10 cellular contexts compared by ENCODE assay signal in the genomic region with DNA sequence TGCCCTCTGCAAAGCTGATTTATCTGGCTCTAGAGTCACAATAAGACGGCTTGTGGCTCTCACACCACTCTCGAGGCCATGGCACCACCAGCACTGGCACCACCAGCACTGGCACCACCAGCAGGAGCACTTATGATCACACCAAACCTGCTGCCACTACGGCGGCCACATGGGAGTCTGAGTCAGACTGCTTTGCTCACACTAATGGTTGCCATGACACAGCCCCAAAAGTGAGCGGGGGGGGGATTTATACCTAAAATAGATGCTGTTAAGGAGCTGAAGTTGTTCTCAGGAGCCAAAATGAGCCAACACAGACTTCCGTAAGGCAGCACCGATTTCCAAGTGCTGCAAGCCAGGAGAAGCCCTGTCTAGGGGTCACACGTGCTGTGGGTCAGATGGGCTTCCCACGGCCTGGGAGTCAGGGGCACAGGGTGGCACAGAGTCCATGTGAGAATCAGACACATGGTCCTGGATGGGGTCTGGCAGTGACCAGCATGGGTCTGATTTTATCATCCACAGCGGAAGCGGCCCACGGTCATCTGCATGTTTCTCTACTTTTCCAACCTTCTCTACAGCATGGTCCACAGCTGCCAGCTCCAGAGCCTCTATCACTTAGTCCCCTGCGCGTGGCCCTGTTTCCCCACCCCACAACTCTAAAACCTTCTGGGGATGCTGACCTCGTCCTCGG. TPM values are rescaled to one million over a fixed set of nuclear protein-coding genes. Genes with fewer than 3 reads are reported as not detected.
A peak's percentile ranks its signal among the peaks of the same experiment; 100 is the strongest.
DNase-seq lines count a peak whose midpoint lies in the region; ATAC-seq and TF ChIP-seq lines count a peak whose summit lies in the region.
"Had no signal": no experiment of that assay in that cellular context is flagged by ENCODE, and none has a peak within 500 bp of the region (broad histone marks: within the 10 kb centered on the region; RNA-seq: fewer than 3 reads in every experiment).

No MANE protein-coding gene starts in this region.

- H3K4me3 ChIP-seq in AG10803 (ENCODE audit: low read length): no peak overlapping the region
- no peak overlapping the region for H3K4me3 ChIP-seq in fibroblast of lung (replicated peaks in 1 of 4; ENCODE audit: control extremely low read depth in 1 of 4, insufficient read depth in 1 of 4, low read depth in 3 of 4, low read length in 4 of 4)

- intact Hi-C loops in posterior vena cava (cut with DNase I): no loop called here

- peaks cover 2% of the 10 kb centered on the region for H4K20me1 ChIP-seq in fibroblast of lung (ENCODE audit: control insufficient read depth, extremely low read depth, insufficient read depth, low read length)

- H3K27ac ChIP-seq in fibroblast of lung (ENCODE audit: insufficient read depth, low read length): no peak overlapping the region

- no peak for TF ChIP-seq CTCF in AG10803 (conservative IDR thresholded peaks at IDR 0.05; ENCODE audit: low read length)
- TF ChIP-seq CTCF in fibroblast of lung (conservative IDR thresholded peaks at IDR 0.05 in 1 of 2, IDR thresholded peaks at IDR 0.05 in 1 of 2; ENCODE audit: low read depth in 1 of 2, low read length in 2 of 2): no peak

- no peak overlapping the region for H2AFZ ChIP-seq in fibroblast of lung (ENCODE audit: low read length)

- H3K36me3 ChIP-seq in fibroblast of lung (ENCODE audit: control insufficient read depth, insufficient read depth, low read length): no peaks in the 10 kb centered on the region

- H3K9me3 ChIP-seq in fibroblast of lung (ENCODE audit: control insufficient read depth, insufficient read depth, low read depth, low read length): no peaks in the 10 kb centered on the region

- no peak overlapping the region for H3K4me2 ChIP-seq in fibroblast of lung (ENCODE audit: extremely low read depth, insufficient read depth, low read length)

- ATAC-seq in HG02885 (IDR thresholded peaks at IDR 0.05; ENCODE audit: poor library complexity, unreplicated experiment) (no peak), GM18502 (IDR thresholded peaks at IDR 0.05; ENCODE audit: poor library complexity, unreplicated experiment) (no peak), GM19328 (IDR thresholded peaks at IDR 0.05; ENCODE audit: unreplicated experiment) (no peak)

- no peaks in the 10 kb centered on the region for H3K27me3 ChIP-seq in fibroblast of lung (ENCODE audit: control insufficient read depth, insufficient read depth, low read length)

- no peak overlapping the region for H3K9ac ChIP-seq in fibroblast of lung (ENCODE audit: insufficient read depth, low read length)

- H3K4me1 ChIP-seq in fibroblast of lung (ENCODE audit: control insufficient read depth, extremely low read depth, insufficient read depth, low read length): peaks cover 5% of the 10 kb centered on the region

- peak; percentile 70 for DNase-seq in AG10803 (ENCODE audit: low read depth)
- peak; percentile 15 for DNase-seq in RKO (ENCODE audit: low spot score)
- DNase-seq in fibroblast of lung (ENCODE audit: low read depth in 2 of 2): peak; percentile 50 to 84
- peak; percentile 89 for DNase-seq in posterior vena cava (ENCODE audit: low spot score)
- DNase-seq in activated effector memory CD4-positive, alpha-beta T cell treated with Interleukin-2 at 50 U/mL for 16 hours: no peak
- DNase-seq: activated B cell treated with CpG ODN at 0.5 μM for 24 hours, MV-4-11 had no signal

- H3K79me2 ChIP-seq in fibroblast of lung (ENCODE audit: control insufficient read depth, insufficient read depth, low read length): no peaks in the 10 kb centered on the region

RNA-seq across cellular contexts. Expression of a gene that starts 16.7 kb away (rescaled TPM):
- total RNA-seq in fibroblast of lung (16.9 and 19.7 TPM in 2 replicates), posterior vena cava (10 to 100 TPM; 25.9 to 26.3 TPM)
- polyA plus RNA-seq in fibroblast of lung: 3.6 and 3.7 TPM in 2 replicates
- polyA plus RNA-seq in fibroblast of lung (2012): 6.9 and 8.6 TPM in 2 replicates
- polyA minus RNA-seq in fibroblast of lung (ENCODE audit: low replicate concordance): 6.6 and 44.1 TPM in 2 replicates
